ENCODE assay signal across 27 cellular contexts in the genomic region with DNA sequence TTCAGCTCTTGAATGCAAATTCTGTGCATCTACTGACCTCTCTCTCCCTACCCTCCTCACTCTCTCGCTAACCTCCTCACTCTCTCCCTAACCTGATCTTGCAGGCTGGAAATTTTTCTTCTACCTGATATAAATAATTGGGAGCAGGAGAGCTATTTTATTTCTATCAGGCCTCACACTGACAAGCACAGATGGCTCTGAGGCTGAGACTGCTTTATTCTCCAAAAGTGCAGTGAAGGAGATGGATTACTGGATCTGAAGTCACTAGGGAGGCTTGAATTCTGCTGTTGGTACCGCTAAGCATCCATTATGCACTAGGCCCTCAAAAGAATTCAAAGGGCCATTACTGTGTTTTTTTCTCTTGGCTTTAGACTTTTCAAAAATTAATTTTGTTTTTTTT. TPM values are rescaled to one million over a fixed set of nuclear protein-coding genes. Genes with fewer than 3 reads are reported as not detected.
"Had no signal": no experiment of that assay in that cellular context is flagged by ENCODE, and none has a peak within 500 bp of the region (broad histone marks: within the 10 kb centered on the region; RNA-seq: fewer than 3 reads in every experiment).

No MANE protein-coding gene starts in this region.

- H3K4me1 ChIP-seq: ascending aorta, body of pancreas, SJCRH30 had no signal

- H3K4me1 Mint-ChIP-seq: activated naive CD8-positive, alpha-beta T cell treated with anti-CD3 and anti-CD28 coated beads, Interleukin-2, amount 50 U/mL, for 24 hours; central memory CD8-positive, alpha-beta T cell had no signal

- H3K27me3 ChIP-seq: ascending aorta, body of pancreas, Peyer's patch, SJCRH30 had no signal

- H3K27ac ChIP-seq: ascending aorta, body of pancreas, Peyer's patch, RWPE1, SJCRH30 had no signal

- H3K27ac Mint-ChIP-seq: activated CD8-positive, alpha-beta T cell treated with anti-CD3 and anti-CD28 coated beads, Interleukin-2, amount 10 ng/mL, durations not matched to agents 7 days and 5 days; activated naive CD4-positive, alpha-beta T cell treated with anti-CD3 and anti-CD28 coated beads, Interleukin-2, amount 50 U/mL, for 72 hours; activated naive CD8-positive, alpha-beta T cell treated with anti-CD3 and anti-CD28 coated beads, Interleukin-2, amount 50 U/mL, for 24 hours; activated T-helper 1 cell treated with anti-CD3 and anti-CD28 coated beads, Interleukin-12 subunit alpha, Interleukin-12 subunit beta, Interleukin-2, Interleukin-4 antibody, amounts not matched to agents 30 ng/mL and 10 ng/mL and 1 ng/mL, durations not matched to agents 14 hours and 24 hours and 36 hours had no signal

- H3K36me3 Mint-ChIP-seq: activated naive CD4-positive, alpha-beta T cell treated with anti-CD3 and anti-CD28 coated beads, Interleukin-2, amount 50 U/mL, for 72 hours had no signal

- H3K4me3 Mint-ChIP-seq: activated CD8-positive, alpha-beta T cell treated with anti-CD3 and anti-CD28 coated beads, Interleukin-2, amount 10 ng/mL, durations not matched to agents 7 days and 5 days; activated naive CD8-positive, alpha-beta T cell treated with anti-CD3 and anti-CD28 coated beads, Interleukin-2, amount 50 U/mL, for 24 hours; activated T-helper 1 cell treated with anti-CD3 and anti-CD28 coated beads, Interleukin-12 subunit alpha, Interleukin-12 subunit beta, Interleukin-2, Interleukin-4 antibody, amounts not matched to agents 30 ng/mL and 10 ng/mL and 1 ng/mL, durations not matched to agents 14 hours and 24 hours and 36 hours; central memory CD8-positive, alpha-beta T cell had no signal

- H3K36me3 ChIP-seq: ascending aorta, Peyer's patch, SJCRH30 had no signal

- H3K27me3 Mint-ChIP-seq: activated naive CD8-positive, alpha-beta T cell treated with anti-CD3 and anti-CD28 coated beads, Interleukin-2, amount 50 U/mL, for 24 hours; central memory CD8-positive, alpha-beta T cell had no signal

- ATAC-seq: activated CD8-positive, alpha-beta T cell treated with anti-CD3 and anti-CD28 coated beads, Interleukin-2, amount 10 ng/mL, durations not matched to agents 7 days and 5 days; activated naive CD4-positive, alpha-beta T cell treated with anti-CD3 and anti-CD28 coated beads, Interleukin-2, amount 50 U/mL, for 72 hours; activated naive CD8-positive, alpha-beta T cell treated with anti-CD3 and anti-CD28 coated beads, Interleukin-2, amount 50 U/mL, for 24 hours; body of pancreas; K562; SK-N-SH treated with all-trans-retinoic acid at 6 μM for 48 hours had no signal

- H3K9me3 Mint-ChIP-seq: activated naive CD4-positive, alpha-beta T cell treated with anti-CD3 and anti-CD28 coated beads, Interleukin-2, amount 50 U/mL, for 72 hours; activated naive CD8-positive, alpha-beta T cell treated with anti-CD3 and anti-CD28 coated beads, Interleukin-2, amount 50 U/mL, for 24 hours; activated T-helper 1 cell treated with anti-CD3 and anti-CD28 coated beads, Interleukin-12 subunit alpha, Interleukin-12 subunit beta, Interleukin-2, Interleukin-4 antibody, amounts not matched to agents 30 ng/mL and 10 ng/mL and 1 ng/mL, durations not matched to agents 14 hours and 24 hours and 36 hours; central memory CD8-positive, alpha-beta T cell had no signal

- H3K9me3 ChIP-seq: ascending aorta, body of pancreas, Peyer's patch, SJCRH30 had no signal

- DNase-seq: activated CD4-positive, alpha-beta T cell treated with anti-CD3 and anti-CD28 coated beads for 48 hours; activated CD4-positive, alpha-beta T cell treated with anti-CD3 and anti-CD28 coated beads, Interleukin-2, amount 50 U/mL, for 4 hours; activated CD4-positive, CD25-positive, alpha-beta regulatory T cell treated with anti-CD3 and anti-CD28 coated beads, Interleukin-2, amount 50 U/mL, for 72 hours; activated CD8-positive, alpha-beta memory T cell treated with anti-CD3 and anti-CD28 coated beads, Interleukin-2, amount 50 U/mL, for 48 hours; activated CD8-positive, alpha-beta T cell treated with anti-CD3 and anti-CD28 coated beads, Interleukin-2, amount 10 ng/mL, durations not matched to agents 7 days and 5 days; activated effector memory CD4-positive, alpha-beta T cell treated with Interleukin-2 at 50 U/mL for 16 hours; activated naive CD4-positive, alpha-beta T cell treated with Interleukin-2 at 50 U/mL for 16 hours; activated naive CD8-positive, alpha-beta T cell treated with anti-CD3 and anti-CD28 coated beads, Interleukin-2, amount 50 U/mL, for 24 hours; activated T-cell treated with anti-CD3 and anti-CD28 coated beads, Interleukin-2, amount 50 U/mL, for 1 hour; amniotic stem cell; body of pancreas; Kasumi-1; NCI-H146; NCI-H187 treated with DMSO at 0.1 percent for 48 hours; NCI-H2081 treated with DMSO at 0.1 percent for 48 hours; NCI-H510A treated with DMSO at 0.1 percent for 48 hours; Peyer's patch; Right ventricle myocardium superior; SJCRH30; SW 1271 had no signal

- H3K4me3 ChIP-seq: ascending aorta, body of pancreas, K562, Peyer's patch, SJCRH30 had no signal

RNA-seq across cellular contexts. Expression of a gene that starts 37.2 kb away (rescaled TPM):
- polyA plus RNA-seq: K562 had no signal
